14 cellular contexts compared by ENCODE assay signal in the genomic region with DNA sequence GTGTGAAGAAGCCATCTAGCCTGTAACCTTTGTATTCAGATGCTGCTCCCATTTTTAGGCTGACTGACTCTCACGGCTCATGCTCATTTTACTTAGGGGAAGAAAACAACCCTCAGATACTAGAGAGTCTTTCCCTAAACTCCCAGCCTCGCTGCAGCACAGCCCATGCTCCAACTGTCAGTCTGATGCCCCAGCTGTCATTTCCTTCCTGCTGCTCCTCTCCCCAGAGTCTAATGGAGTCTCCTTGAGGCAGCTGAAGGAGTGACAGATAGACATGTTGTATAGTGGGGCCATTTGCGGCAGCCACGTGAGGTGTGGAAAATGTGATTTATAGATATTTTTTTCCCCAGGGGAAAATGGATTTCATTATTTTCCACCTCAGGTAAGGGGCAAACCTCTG. TPM values are rescaled to one million over a fixed set of nuclear protein-coding genes. Genes with fewer than 3 reads are reported as not detected.
"Had no signal": no experiment of that assay in that cellular context is flagged by ENCODE, and none has a peak within 500 bp of the region (broad histone marks: within the 10 kb centered on the region; RNA-seq: fewer than 3 reads in every experiment).

No MANE protein-coding gene starts in this region.

- H3K27ac Mint-ChIP-seq: activated naive CD8-positive, alpha-beta T cell treated with anti-CD3 and anti-CD28 coated beads, Interleukin-2, amount 10 ng/mL, durations not matched to agents 7 days and 5 days; activated T-helper 1 cell treated with anti-CD3 and anti-CD28 coated beads, Interleukin-12 subunit alpha, Interleukin-12 subunit beta, Interleukin-2, Interleukin-4 antibody, amounts not matched to agents 30 ng/mL and 10 ng/mL and 1 ng/mL, durations not matched to agents 14 hours and 24 hours and 36 hours; natural killer cell; stimulated activated naive CD8-positive, alpha-beta T cell treated with anti-CD3 and anti-CD28 coated beads, Interleukin-15, amount 100 ng/mL, for 72 hours had no signal

- H3K9me3 Mint-ChIP-seq: activated naive CD8-positive, alpha-beta T cell treated with anti-CD3 and anti-CD28 coated beads, Interleukin-2, amount 10 ng/mL, durations not matched to agents 7 days and 5 days; activated T-helper 1 cell treated with anti-CD3 and anti-CD28 coated beads, Interleukin-12 subunit alpha, Interleukin-12 subunit beta, Interleukin-2, Interleukin-4 antibody, amounts not matched to agents 30 ng/mL and 10 ng/mL and 1 ng/mL, durations not matched to agents 14 hours and 24 hours and 36 hours; natural killer cell; stimulated activated naive CD8-positive, alpha-beta T cell treated with anti-CD3 and anti-CD28 coated beads, Interleukin-15, amount 100 ng/mL, for 72 hours had no signal

- H3K4me3 Mint-ChIP-seq: activated naive CD8-positive, alpha-beta T cell treated with anti-CD3 and anti-CD28 coated beads, Interleukin-2, amount 10 ng/mL, durations not matched to agents 7 days and 5 days; activated T-helper 1 cell treated with anti-CD3 and anti-CD28 coated beads, Interleukin-12 subunit alpha, Interleukin-12 subunit beta, Interleukin-2, Interleukin-4 antibody, amounts not matched to agents 30 ng/mL and 10 ng/mL and 1 ng/mL, durations not matched to agents 14 hours and 24 hours and 36 hours; natural killer cell; stimulated activated naive CD8-positive, alpha-beta T cell treated with anti-CD3 and anti-CD28 coated beads, Interleukin-15, amount 100 ng/mL, for 72 hours had no signal

- H3K36me3 Mint-ChIP-seq: activated naive CD8-positive, alpha-beta T cell treated with anti-CD3 and anti-CD28 coated beads, Interleukin-2, amount 10 ng/mL, durations not matched to agents 7 days and 5 days; natural killer cell had no signal

- DNase-seq: activated naive CD8-positive, alpha-beta T cell treated with anti-CD3 and anti-CD28 coated beads, Interleukin-2, amount 10 ng/mL, durations not matched to agents 7 days and 5 days; cortex of kidney; effector CD4-positive, alpha-beta T cell; hippocampal formation; left ventricle myocardium inferior; mesendoderm; natural killer cell; nucleus accumbens; right cardiac atrium; spleen; stimulated activated naive CD8-positive, alpha-beta T cell treated with anti-CD3 and anti-CD28 coated beads, Interleukin-15, amount 100 ng/mL, for 72 hours; upper lobe of left lung had no signal

- ATAC-seq: natural killer cell; right cardiac atrium; stimulated activated naive CD8-positive, alpha-beta T cell treated with anti-CD3 and anti-CD28 coated beads, Interleukin-15, amount 100 ng/mL, for 72 hours had no signal

- H3K27me3 Mint-ChIP-seq: activated naive CD8-positive, alpha-beta T cell treated with anti-CD3 and anti-CD28 coated beads, Interleukin-2, amount 10 ng/mL, durations not matched to agents 7 days and 5 days had no signal

- H3K4me1 Mint-ChIP-seq: activated naive CD8-positive, alpha-beta T cell treated with anti-CD3 and anti-CD28 coated beads, Interleukin-2, amount 10 ng/mL, durations not matched to agents 7 days and 5 days; stimulated activated naive CD8-positive, alpha-beta T cell treated with anti-CD3 and anti-CD28 coated beads, Interleukin-15, amount 100 ng/mL, for 72 hours had no signal

RNA-seq across cellular contexts. Expression of gene OLFM4, which starts 59.2 kb away (rescaled TPM):
- total RNA-seq: activated CD8-positive, alpha-beta memory T cell treated with anti-CD3 and anti-CD28 coated beads for 36 hours; activated naive CD8-positive, alpha-beta T cell treated with anti-CD3 and anti-CD28 coated beads, Interleukin-2, amount 10 ng/mL, durations not matched to agents 7 days and 5 days; activated T-helper 1 cell treated with anti-CD3 and anti-CD28 coated beads, Interleukin-12 subunit alpha, Interleukin-12 subunit beta, Interleukin-2, Interleukin-4 antibody, amounts not matched to agents 30 ng/mL and 10 ng/mL and 1 ng/mL, durations not matched to agents 14 hours and 24 hours and 36 hours; natural killer cell had no signal
